In the genomic region with DNA sequence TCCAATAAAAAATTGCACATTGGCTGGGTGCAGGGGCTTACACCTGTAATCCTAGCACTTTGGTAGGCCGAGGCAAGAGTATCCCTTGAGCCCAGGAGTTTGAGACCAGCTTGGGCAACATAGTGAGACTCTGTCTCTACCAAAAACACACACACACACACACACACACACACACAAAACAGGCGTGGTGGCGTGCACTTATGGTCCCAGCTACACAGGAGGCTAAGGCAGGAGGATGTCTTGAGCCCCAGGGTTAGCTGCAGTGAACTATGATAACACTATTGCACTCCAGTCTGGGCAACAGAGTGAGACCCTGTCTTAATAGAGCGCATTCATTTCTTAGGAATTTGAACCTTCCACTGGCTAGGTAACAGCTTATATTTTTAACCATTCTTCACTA, we compare ENCODE assay signal across 29 cellular contexts.
"Had no signal": no experiment of that assay in that cellular context is flagged by ENCODE, and none has a peak within 500 bp of the region (broad histone marks: within the 10 kb centered on the region; RNA-seq: fewer than 3 reads in every experiment).

No MANE protein-coding gene starts in this region.

- H3K4me3 ChIP-seq: lower lobe of right lung, pancreas, prostate gland, skin epidermis, stomach, testis, thyroid gland, transverse colon, upper lobe of left lung, vagina had no signal

- H3K9me3 Mint-ChIP-seq: naive thymus-derived CD8-positive, alpha-beta T cell; nephron; neural crest cell; stimulated activated naive B cell treated with anti-CD40 and anti-IgM and Interleukin-4, amounts not matched to agents 10 μg/mL and 1 μg/mL and 100 μg/mL, for 72 hours had no signal

- H3K27ac Mint-ChIP-seq: stimulated activated naive B cell treated with anti-CD40 and anti-IgM and Interleukin-4, amounts not matched to agents 10 μg/mL and 1 μg/mL and 100 μg/mL, for 72 hours had no signal

- H3K27me3 ChIP-seq: pancreas, stomach, testis, thyroid gland, transverse colon, upper lobe of left lung, vagina had no signal

- H3K9me3 ChIP-seq: lower lobe of right lung, pancreas, prostate gland, stomach, testis, thyroid gland, transverse colon, upper lobe of left lung, vagina had no signal

- DNase-seq: kidney glomerular epithelial cell; left cardiac atrium; lower lobe of right lung; mammary epithelial cell; mesenchymal stem cell; naive thymus-derived CD8-positive, alpha-beta T cell; nucleus accumbens; pancreas; posterior cingulate gyrus; retina; right cardiac atrium; stimulated activated CD4-positive, alpha-beta T cell treated with anti-CD3 and anti-CD28 coated beads, Interleukin-12 subunit alpha, Interleukin-12 subunit beta, amount 100 ng/mL, for 4 hours; stimulated activated CD4-positive, alpha-beta T cell treated with anti-CD3 and anti-CD28 coated beads, Interleukin-15, amount 100 ng/mL, for 24 hours; stimulated activated CD4-positive, alpha-beta T cell treated with anti-CD3 and anti-CD28 coated beads, Interleukin-2, amount 100 ng/mL, for 24 hours; stimulated activated CD4-positive, alpha-beta T cell treated with anti-CD3 and anti-CD28 coated beads, Interleukin-4, amount 100 ng/mL, for 1 hour; stimulated activated naive B cell treated with anti-CD40 and anti-IgM and Interleukin-4, amounts not matched to agents 10 μg/mL and 1 μg/mL and 100 μg/mL, for 72 hours; stimulated activated naive CD8-positive, alpha-beta T cell treated with anti-CD3 and anti-CD28 coated beads, Interleukin-15, Interleukin-2, amounts not matched to agents 100 U/mL and 50 U/mL, for 24 hours; stomach; testis; thyroid gland; transverse colon; upper lobe of left lung had no signal

- H3K4me3 Mint-ChIP-seq: naive thymus-derived CD8-positive, alpha-beta T cell; nephron; neural crest cell; stimulated activated naive B cell treated with anti-CD40 and anti-IgM and Interleukin-4, amounts not matched to agents 10 μg/mL and 1 μg/mL and 100 μg/mL, for 72 hours had no signal

- H3K36me3 ChIP-seq: lower lobe of right lung, pancreas, prostate gland, stomach, thyroid gland, transverse colon, upper lobe of left lung, vagina had no signal

- ATAC-seq: left cardiac atrium; left lobe of liver; lower lobe of right lung; naive thymus-derived CD8-positive, alpha-beta T cell; pancreas; right cardiac atrium; sciatic nerve; stimulated activated naive B cell treated with anti-CD40 and anti-IgM and Interleukin-4, amounts not matched to agents 10 μg/mL and 1 μg/mL and 100 μg/mL, for 72 hours; stimulated activated naive CD8-positive, alpha-beta T cell treated with anti-CD3 and anti-CD28 coated beads, Interleukin-15, Interleukin-2, amounts not matched to agents 100 U/mL and 50 U/mL, for 24 hours had no signal

- H3K27me3 Mint-ChIP-seq: naive thymus-derived CD8-positive, alpha-beta T cell; stimulated activated naive B cell treated with anti-CD40 and anti-IgM and Interleukin-4, amounts not matched to agents 10 μg/mL and 1 μg/mL and 100 μg/mL, for 72 hours had no signal

- H3K27ac ChIP-seq: lower lobe of right lung, pancreas, prostate gland, skin epidermis, stomach, testis, thyroid gland, transverse colon, upper lobe of left lung, vagina had no signal

- H3K36me3 Mint-ChIP-seq: naive thymus-derived CD8-positive, alpha-beta T cell; stimulated activated naive B cell treated with anti-CD40 and anti-IgM and Interleukin-4, amounts not matched to agents 10 μg/mL and 1 μg/mL and 100 μg/mL, for 72 hours had no signal

- H3K4me1 ChIP-seq: pancreas, prostate gland, stomach, testis, thyroid gland, vagina had no signal
